Comparison of ENCODE assay signal across 1 cellular context in genomic region chr18:67068608-67069007, GRCh38.
TF ChIP-seq lines count a peak whose summit lies in the region.

No MANE protein-coding gene starts in this region.

TF ChIP-seq in H1, 55 proteins besides CTCF, POLR2A, EP300 and RAD21:
- peak; percentile 55; the same call in 1 of the 2 replicates for TF ChIP-seq MAFK (IDR thresholded peaks at IDR 0.05; ENCODE audit: low read depth, low read length)
- no peak for TF ChIP-seq YY1 (IDR thresholded peaks at IDR 0.05; ENCODE audit: low read depth, low read length)
